1 cellular context compared by ENCODE assay signal in genomic region chr5:112921031-112921832, GRCh38.
TF ChIP-seq lines count a peak whose summit lies in the region.

No MANE protein-coding gene starts in this region.

TF ChIP-seq in K562, 482 proteins besides CTCF, POLR2A, EP300 and RAD21 (continued from another document and continues in another):
- TF ChIP-seq, protein P1, sequence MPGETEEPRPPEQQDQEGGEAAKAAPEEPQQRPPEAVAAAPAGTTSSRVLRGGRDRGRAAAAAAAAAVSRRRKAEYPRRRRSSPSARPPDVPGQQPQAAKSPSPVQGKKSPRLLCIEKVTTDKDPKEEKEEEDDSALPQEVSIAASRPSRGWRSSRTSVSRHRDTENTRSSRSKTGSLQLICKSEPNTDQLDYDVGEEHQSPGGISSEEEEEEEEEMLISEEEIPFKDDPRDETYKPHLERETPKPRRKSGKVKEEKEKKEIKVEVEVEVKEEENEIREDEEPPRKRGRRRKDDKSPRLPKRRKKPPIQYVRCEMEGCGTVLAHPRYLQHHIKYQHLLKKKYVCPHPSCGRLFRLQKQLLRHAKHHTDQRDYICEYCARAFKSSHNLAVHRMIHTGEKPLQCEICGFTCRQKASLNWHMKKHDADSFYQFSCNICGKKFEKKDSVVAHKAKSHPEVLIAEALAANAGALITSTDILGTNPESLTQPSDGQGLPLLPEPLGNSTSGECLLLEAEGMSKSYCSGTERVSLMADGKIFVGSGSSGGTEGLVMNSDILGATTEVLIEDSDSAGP (CRISPR knock-in tag; IDR thresholded peaks at IDR 0.05), result no peak
- TF ChIP-seq CEBPG (CRISPR knock-in tag; IDR thresholded peaks at IDR 0.05) (no peak), CEBPG (tag; conservative IDR thresholded peaks at IDR 0.05 in 1 of 2, IDR thresholded peaks at IDR 0.05 in 1 of 2) (no peak), MITF (IDR thresholded peaks at IDR 0.05) (no peak), CEBPB (tag; IDR thresholded peaks at IDR 0.05) (no peak), EGR1 (conservative IDR thresholded peaks at IDR 0.05) (0 out of 2 replicates have a peak, but pooled peaks have one; percentile 14), KLF10 (CRISPR knock-in tag; IDR thresholded peaks at IDR 0.05) (no peak), BMI1 (IDR thresholded peaks at IDR 0.05; ENCODE audit: low read length) (no peak), TOE1 (IDR thresholded peaks at IDR 0.05; ENCODE audit: borderline replicate concordance) (no peak), TOE1 (CRISPR knock-in tag; IDR thresholded peaks at IDR 0.05; ENCODE audit: borderline replicate concordance, low read depth) (no peak), RHOXF2B (CRISPR knock-in tag; conservative IDR thresholded peaks at IDR 0.05) (no peak), SETDB1 (IDR thresholded peaks at IDR 0.05; ENCODE audit: low read length) (no peak), ZNF445 (CRISPR knock-in tag; IDR thresholded peaks at IDR 0.05; ENCODE audit: low read depth) (no peak), ZNF232 (CRISPR knock-in tag; IDR thresholded peaks at IDR 0.05) (no peak), CBFA2T3 (IDR thresholded peaks at IDR 0.05) (no peak), SRSF3 (IDR thresholded peaks at IDR 0.05; ENCODE audit: insufficient read depth, low read length) (no peak), ZNF589 (CRISPR knock-in tag; IDR thresholded peaks at IDR 0.05; ENCODE audit: low read depth) (no peak), NR2C1 (IDR thresholded peaks at IDR 0.05) (no peak), NR2C1 (tag; IDR thresholded peaks at IDR 0.05) (no peak), ZNF212 (CRISPR knock-in tag; IDR thresholded peaks at IDR 0.05) (no peak), SRF (CRISPR knock-in tag; IDR thresholded peaks at IDR 0.05) (no peak), SFPQ (IDR thresholded peaks at IDR 0.05; ENCODE audit: low read depth, low read length) (no peak), SP2 (IDR thresholded peaks at IDR 0.05; ENCODE audit: extremely low read depth, low read depth, low read length, poor library complexity, severe bottlenecking) (no peak), ZNF592 (IDR thresholded peaks at IDR 0.05) (no peak), MAFK (IDR thresholded peaks at IDR 0.05; ENCODE audit: low read length) (no peak), ZFP1 (CRISPR knock-in tag; IDR thresholded peaks at IDR 0.05) (no peak), SRSF1 (IDR thresholded peaks at IDR 0.05; ENCODE audit: low read depth, low read length) (no peak), BHLHE40 (IDR thresholded peaks at IDR 0.05; ENCODE audit: low read length) (no peak), ASH1L (IDR thresholded peaks at IDR 0.05; ENCODE audit: borderline replicate concordance, low read depth, partially characterized antibody) (no peak), HNRNPL (IDR thresholded peaks at IDR 0.05; ENCODE audit: low read depth, low read length) (0 out of 2 replicates have a peak, but pooled peaks have one; percentile 49), ZNF12 (CRISPR knock-in tag; IDR thresholded peaks at IDR 0.05) (no peak), SP1 (CRISPR knock-in tag; IDR thresholded peaks at IDR 0.05) (peak; percentile 20; the same call in 1 of the 2 replicates), HDAC1 (IDR thresholded peaks at IDR 0.05) (peak in 1 of 2 experiments; percentile 3; a peak in 1 of 4 replicates), SREBF1 (IDR thresholded peaks at IDR 0.05; ENCODE audit: borderline replicate concordance, low read depth, low read length) (no peak), ZNF174 (CRISPR knock-in tag; IDR thresholded peaks at IDR 0.05) (no peak), ELF4 (CRISPR knock-in tag; IDR thresholded peaks at IDR 0.05) (no peak), ZNF77 (CRISPR knock-in tag; IDR thresholded peaks at IDR 0.05) (no peak), POLR2H (tag; IDR thresholded peaks at IDR 0.05; ENCODE audit: low read depth) (no peak), KAT8 (IDR thresholded peaks at IDR 0.05; ENCODE audit: low read depth) (no peak), ZKSCAN8 (CRISPR knock-in tag; IDR thresholded peaks at IDR 0.05) (no peak), RBFOX2 (IDR thresholded peaks at IDR 0.05; ENCODE audit: low read depth, low read length) (no peak), NR3C1 (CRISPR knock-in tag; IDR thresholded peaks at IDR 0.05) (0 out of 2 replicates have a peak, but pooled peaks have one; percentile 25), RNF219 (CRISPR knock-in tag; IDR thresholded peaks at IDR 0.05) (no peak), SMARCC2 (IDR thresholded peaks at IDR 0.05; ENCODE audit: low read depth) (no peak), CREB3L1 (IDR thresholded peaks at IDR 0.05; ENCODE audit: borderline replicate concordance, low read depth) (no peak; the same call in 1 of the 2 replicates), E2F3 (CRISPR knock-in tag; IDR thresholded peaks at IDR 0.05) (no peak)
- TF ChIP-seq, protein P2, sequence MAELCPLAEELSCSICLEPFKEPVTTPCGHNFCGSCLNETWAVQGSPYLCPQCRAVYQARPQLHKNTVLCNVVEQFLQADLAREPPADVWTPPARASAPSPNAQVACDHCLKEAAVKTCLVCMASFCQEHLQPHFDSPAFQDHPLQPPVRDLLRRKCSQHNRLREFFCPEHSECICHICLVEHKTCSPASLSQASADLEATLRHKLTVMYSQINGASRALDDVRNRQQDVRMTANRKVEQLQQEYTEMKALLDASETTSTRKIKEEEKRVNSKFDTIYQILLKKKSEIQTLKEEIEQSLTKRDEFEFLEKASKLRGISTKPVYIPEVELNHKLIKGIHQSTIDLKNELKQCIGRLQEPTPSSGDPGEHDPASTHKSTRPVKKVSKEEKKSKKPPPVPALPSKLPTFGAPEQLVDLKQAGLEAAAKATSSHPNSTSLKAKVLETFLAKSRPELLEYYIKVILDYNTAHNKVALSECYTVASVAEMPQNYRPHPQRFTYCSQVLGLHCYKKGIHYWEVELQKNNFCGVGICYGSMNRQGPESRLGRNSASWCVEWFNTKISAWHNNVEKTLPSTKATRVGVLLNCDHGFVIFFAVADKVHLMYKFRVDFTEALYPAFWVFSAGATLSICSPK (IDR thresholded peaks at IDR 0.05; ENCODE audit: borderline replicate concordance), result no peak
- TF ChIP-seq, protein P3, sequence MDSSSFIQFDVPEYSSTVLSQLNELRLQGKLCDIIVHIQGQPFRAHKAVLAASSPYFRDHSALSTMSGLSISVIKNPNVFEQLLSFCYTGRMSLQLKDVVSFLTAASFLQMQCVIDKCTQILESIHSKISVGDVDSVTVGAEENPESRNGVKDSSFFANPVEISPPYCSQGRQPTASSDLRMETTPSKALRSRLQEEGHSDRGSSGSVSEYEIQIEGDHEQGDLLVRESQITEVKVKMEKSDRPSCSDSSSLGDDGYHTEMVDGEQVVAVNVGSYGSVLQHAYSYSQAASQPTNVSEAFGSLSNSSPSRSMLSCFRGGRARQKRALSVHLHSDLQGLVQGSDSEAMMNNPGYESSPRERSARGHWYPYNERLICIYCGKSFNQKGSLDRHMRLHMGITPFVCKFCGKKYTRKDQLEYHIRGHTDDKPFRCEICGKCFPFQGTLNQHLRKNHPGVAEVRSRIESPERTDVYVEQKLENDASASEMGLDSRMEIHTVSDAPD (CRISPR knock-in tag; IDR thresholded peaks at IDR 0.05), result no peak
- TF ChIP-seq, protein P4, sequence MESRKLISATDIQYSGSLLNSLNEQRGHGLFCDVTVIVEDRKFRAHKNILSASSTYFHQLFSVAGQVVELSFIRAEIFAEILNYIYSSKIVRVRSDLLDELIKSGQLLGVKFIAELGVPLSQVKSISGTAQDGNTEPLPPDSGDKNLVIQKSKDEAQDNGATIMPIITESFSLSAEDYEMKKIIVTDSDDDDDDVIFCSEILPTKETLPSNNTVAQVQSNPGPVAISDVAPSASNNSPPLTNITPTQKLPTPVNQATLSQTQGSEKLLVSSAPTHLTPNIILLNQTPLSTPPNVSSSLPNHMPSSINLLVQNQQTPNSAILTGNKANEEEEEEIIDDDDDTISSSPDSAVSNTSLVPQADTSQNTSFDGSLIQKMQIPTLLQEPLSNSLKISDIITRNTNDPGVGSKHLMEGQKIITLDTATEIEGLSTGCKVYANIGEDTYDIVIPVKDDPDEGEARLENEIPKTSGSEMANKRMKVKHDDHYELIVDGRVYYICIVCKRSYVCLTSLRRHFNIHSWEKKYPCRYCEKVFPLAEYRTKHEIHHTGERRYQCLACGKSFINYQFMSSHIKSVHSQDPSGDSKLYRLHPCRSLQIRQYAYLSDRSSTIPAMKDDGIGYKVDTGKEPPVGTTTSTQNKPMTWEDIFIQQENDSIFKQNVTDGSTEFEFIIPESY (CRISPR knock-in tag; IDR thresholded peaks at IDR 0.05), result no peak
- TF ChIP-seq, protein P5, sequence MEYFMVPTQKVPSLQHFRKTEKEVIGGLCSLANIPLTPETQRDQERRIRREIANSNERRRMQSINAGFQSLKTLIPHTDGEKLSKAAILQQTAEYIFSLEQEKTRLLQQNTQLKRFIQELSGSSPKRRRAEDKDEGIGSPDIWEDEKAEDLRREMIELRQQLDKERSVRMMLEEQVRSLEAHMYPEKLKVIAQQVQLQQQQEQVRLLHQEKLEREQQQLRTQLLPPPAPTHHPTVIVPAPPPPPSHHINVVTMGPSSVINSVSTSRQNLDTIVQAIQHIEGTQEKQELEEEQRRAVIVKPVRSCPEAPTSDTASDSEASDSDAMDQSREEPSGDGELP (CRISPR knock-in tag; IDR thresholded peaks at IDR 0.05; ENCODE audit: borderline replicate concordance), result peak; percentile 43
